ENCODE assay signal across 11 cellular contexts in genomic region chr19:58096884-58097283, GRCh38. TPM values are rescaled to one million over a fixed set of nuclear protein-coding genes. Genes with fewer than 3 reads are reported as not detected.
DNase-seq lines count a peak whose midpoint lies in the region; ATAC-seq and TF ChIP-seq lines count a peak whose summit lies in the region.
"Had no signal": no experiment of that assay in that cellular context is flagged by ENCODE, and none has a peak within 500 bp of the region (broad histone marks: within the 10 kb centered on the region; RNA-seq: fewer than 3 reads in every experiment).

No MANE protein-coding gene starts in this region.

- peaks cover 24% of the 10 kb centered on the region for H3K36me3 Mint-ChIP-seq in activated B cell treated with CpG ODN at 0.5 μM for 24 hours (ENCODE audit: low read depth)

- DNase-seq in activated B cell treated with CpG ODN at 0.5 μM for 24 hours, result no peak
- no peak for DNase-seq in right cardiac atrium
- no peak for DNase-seq in T-helper 9 cell
- DNase-seq: adrenal gland, foreskin fibroblast, NCI-H524 treated with DMSO at 0.1 percent for 48 hours had no signal

- no peaks in the 10 kb centered on the region for H3K27me3 ChIP-seq in right cardiac atrium (ENCODE audit: control insufficient read depth, insufficient read depth)
- no peaks in the 10 kb centered on the region for H3K27me3 ChIP-seq in rectal smooth muscle tissue (ENCODE audit: control insufficient read depth, insufficient read depth, low read length)
- H3K27me3 ChIP-seq: adrenal gland had no signal

- H3K4me1 Mint-ChIP-seq in activated B cell treated with CpG ODN at 0.5 μM for 24 hours, result peaks cover 18% of the 10 kb centered on the region

- H3K4me1 ChIP-seq in ES-I3 (ENCODE audit: insufficient read depth, low read length) (no peaks in the 10 kb centered on the region), right cardiac atrium (ENCODE audit: control insufficient read depth, insufficient read depth, low read length) (peaks cover 8% of the 10 kb centered on the region), rectal smooth muscle tissue (ENCODE audit: control insufficient read depth, insufficient read depth, low read length) (peaks cover 7% of the 10 kb centered on the region)

- no peaks in the 10 kb centered on the region for H3K36me3 ChIP-seq in ES-I3 (ENCODE audit: insufficient read depth, low read length)
- H3K36me3 ChIP-seq in rectal smooth muscle tissue (ENCODE audit: control insufficient read depth, insufficient read depth, low read length), result no peaks in the 10 kb centered on the region
- H3K36me3 ChIP-seq: adrenal gland had no signal

- H3K27ac Mint-ChIP-seq in activated B cell treated with CpG ODN at 0.5 μM for 24 hours, result peak overlapping the region; percentile 38

- no peaks in the 10 kb centered on the region for H3K27me3 Mint-ChIP-seq in activated B cell treated with CpG ODN at 0.5 μM for 24 hours

- H3K4me3 Mint-ChIP-seq in activated B cell treated with CpG ODN at 0.5 μM for 24 hours, result peak overlapping the region; percentile 90

- no peak for TF ChIP-seq CTCF in activated B cell treated with CpG ODN at 0.5 μM for 24 hours (IDR thresholded peaks at IDR 0.05)

- ATAC-seq in activated B cell treated with CpG ODN at 0.5 μM for 24 hours (ENCODE audit: low read depth) (no peak), right cardiac atrium (no peak), GM21576 (IDR thresholded peaks at IDR 0.05; ENCODE audit: unreplicated experiment) (no peak), HG03159 (IDR thresholded peaks at IDR 0.05; ENCODE audit: unreplicated experiment) (no peak)
- ATAC-seq: HepG2 had no signal

- no peak overlapping the region for H3K27ac ChIP-seq in right cardiac atrium (ENCODE audit: low read length)
- H3K27ac ChIP-seq in rectal smooth muscle tissue (ENCODE audit: low read depth, low read length), result no peak overlapping the region

- CTCF ChIA-PET in activated B cell treated with CpG ODN at 0.5 μM for 24 hours (lab: Charles Lee), result no interaction called here

- H3K4me3 ChIP-seq in right cardiac atrium (ENCODE audit: low read length) (peak overlapping the region; percentile 88), rectal smooth muscle tissue (ENCODE audit: low read length) (peak overlapping the region; percentile 90)

- WGBS in right cardiac atrium, result 84% methylated on average over 13 of the region's 13 CpGs

- peaks cover 3% of the 10 kb centered on the region for H3K9me3 Mint-ChIP-seq in activated B cell treated with CpG ODN at 0.5 μM for 24 hours

- POLR2A ChIA-PET in activated B cell treated with CpG ODN at 0.5 μM for 24 hours (lab: Charles Lee), result no interaction called here

- intact Hi-C loops in activated B cell treated with CpG ODN at 0.5 μM for 24 hours (cut with micrococcal nuclease), result loop anchor here (5.0 to 10.0 kb wide), 3 partner anchors 95 to 370 kb away; partner anchors contain the start of genes ZNF584, ZNF606 and ZNF671
- intact Hi-C loops in right cardiac atrium (cut with DNase I), result no loop called here

- H3K9me3 ChIP-seq in ES-I3 (ENCODE audit: control insufficient read depth, insufficient read depth, low read length) (no peaks in the 10 kb centered on the region), right cardiac atrium (ENCODE audit: control insufficient read depth, low read length) (no peaks in the 10 kb centered on the region)

- H3K9ac ChIP-seq in ES-I3 (ENCODE audit: low read depth, low read length), result 0 out of 2 replicates have a peak overlapping the region, but pooled peaks have one; percentile 29
- H3K9ac ChIP-seq in rectal smooth muscle tissue (ENCODE audit: low read length), result no peak overlapping the region

RNA-seq across cellular contexts. Expression of gene ZSCAN18, which starts 1.1 kb away (rescaled TPM):
- total RNA-seq in activated B cell treated with CpG ODN at 0.5 μM for 24 hours (40.8 and 49.8 TPM in 2 replicates), right cardiac atrium (10 to 100 TPM; 69.9 to 89.7 (median 86.4) TPM)
- polyA plus RNA-seq in right cardiac atrium, result 63.7 TPM
- total RNA-seq: HepG2 had no signal
- polyA plus RNA-seq: HepG2 had no signal

RNA-seq across cellular contexts. Expression of gene ZNF135, which starts 37.8 kb away (rescaled TPM):
- total RNA-seq in activated B cell treated with CpG ODN at 0.5 μM for 24 hours (5.8 and 7.5 TPM in 2 replicates), right cardiac atrium (1 to 10 TPM; 2.8 to 5.1 (median 4.3) TPM)
- polyA plus RNA-seq in right cardiac atrium, result 4.2 TPM
- total RNA-seq: HepG2 had no signal
- polyA plus RNA-seq: HepG2 had no signal

RNA-seq across cellular contexts. Expression of gene ZNF329, which starts 53.7 kb away (rescaled TPM):
- 9.7 and 10.8 TPM in 2 replicates for total RNA-seq in activated B cell treated with CpG ODN at 0.5 μM for 24 hours
- 10 to 100 TPM in 2 of 4 donors, 1 to 10 TPM in 2; 7.8 to 10.3 (median 9.6) TPM for total RNA-seq in right cardiac atrium
- polyA plus RNA-seq in right cardiac atrium, result 4.8 TPM
